ENCODE assay signal across 1 cellular context in the genomic region with DNA sequence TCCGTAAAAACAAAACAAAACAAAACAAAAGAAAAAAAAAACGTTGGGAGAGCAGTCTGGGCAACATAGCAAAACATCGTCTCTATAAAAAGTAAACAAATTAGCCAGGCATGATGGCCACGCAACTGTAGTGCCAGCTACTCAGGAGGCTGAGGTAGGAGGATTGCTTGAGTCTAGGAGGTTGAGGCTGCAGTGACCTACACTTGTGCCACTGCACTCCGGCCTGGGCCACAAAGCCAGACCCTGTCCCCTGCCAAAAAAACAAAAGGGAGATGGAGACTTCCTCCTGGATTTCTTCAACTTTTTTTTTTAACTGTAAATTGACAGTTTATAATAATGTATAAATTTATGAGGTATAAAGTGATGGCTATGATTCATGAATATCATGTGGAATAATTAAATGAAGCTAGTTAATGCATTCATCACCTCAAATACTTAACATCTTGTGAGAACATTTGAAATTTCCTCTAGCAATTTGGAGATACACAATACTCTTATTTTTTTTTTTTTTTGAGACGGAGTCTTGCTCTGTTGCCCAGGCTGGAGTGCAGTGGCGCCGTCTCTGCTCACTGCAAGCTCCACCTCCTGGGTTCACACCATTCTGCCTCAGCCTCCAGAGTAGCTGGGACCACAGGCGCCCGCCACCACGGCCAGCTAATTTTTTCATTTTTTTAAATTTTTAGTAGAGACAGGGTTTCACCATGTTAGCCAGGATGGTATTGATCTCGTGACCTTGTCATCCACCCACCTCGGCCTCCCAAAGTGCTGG.
TF ChIP-seq lines count a peak whose summit lies in the region.

No MANE protein-coding gene starts in this region.

TF ChIP-seq in GM12878, 131 proteins besides CTCF, POLR2A, EP300 and RAD21:
- no peak for TF ChIP-seq ZBED1 (IDR thresholded peaks at IDR 0.05; ENCODE audit: borderline replicate concordance)
- TF ChIP-seq SPI1 (IDR thresholded peaks at IDR 0.05; ENCODE audit: borderline replicate concordance, insufficient read depth, low read depth, low read length), result no peak
- TF ChIP-seq ZNF217 (IDR thresholded peaks at IDR 0.05), result no peak
- no peak for TF ChIP-seq MTA3 (IDR thresholded peaks at IDR 0.05; ENCODE audit: borderline replicate concordance, low read length)
- TF ChIP-seq TCF7 (IDR thresholded peaks at IDR 0.05; ENCODE audit: borderline replicate concordance), result no peak
- no peak for TF ChIP-seq SRF (IDR thresholded peaks at IDR 0.05; ENCODE audit: low read depth in 2 of 2, low read length in 2 of 2)
- TF ChIP-seq, protein P1, sequence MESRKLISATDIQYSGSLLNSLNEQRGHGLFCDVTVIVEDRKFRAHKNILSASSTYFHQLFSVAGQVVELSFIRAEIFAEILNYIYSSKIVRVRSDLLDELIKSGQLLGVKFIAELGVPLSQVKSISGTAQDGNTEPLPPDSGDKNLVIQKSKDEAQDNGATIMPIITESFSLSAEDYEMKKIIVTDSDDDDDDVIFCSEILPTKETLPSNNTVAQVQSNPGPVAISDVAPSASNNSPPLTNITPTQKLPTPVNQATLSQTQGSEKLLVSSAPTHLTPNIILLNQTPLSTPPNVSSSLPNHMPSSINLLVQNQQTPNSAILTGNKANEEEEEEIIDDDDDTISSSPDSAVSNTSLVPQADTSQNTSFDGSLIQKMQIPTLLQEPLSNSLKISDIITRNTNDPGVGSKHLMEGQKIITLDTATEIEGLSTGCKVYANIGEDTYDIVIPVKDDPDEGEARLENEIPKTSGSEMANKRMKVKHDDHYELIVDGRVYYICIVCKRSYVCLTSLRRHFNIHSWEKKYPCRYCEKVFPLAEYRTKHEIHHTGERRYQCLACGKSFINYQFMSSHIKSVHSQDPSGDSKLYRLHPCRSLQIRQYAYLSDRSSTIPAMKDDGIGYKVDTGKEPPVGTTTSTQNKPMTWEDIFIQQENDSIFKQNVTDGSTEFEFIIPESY (IDR thresholded peaks at IDR 0.05), result no peak
- TF ChIP-seq KLF5 (IDR thresholded peaks at IDR 0.05; ENCODE audit: partially characterized antibody), result no peak
- TF ChIP-seq CHD2 (IDR thresholded peaks at IDR 0.05; ENCODE audit: borderline replicate concordance, low read depth, low read length), result no peak
- TF ChIP-seq LARP7 (IDR thresholded peaks at IDR 0.05), result no peak
- TF ChIP-seq CBX5 (IDR thresholded peaks at IDR 0.05; ENCODE audit: low read depth), result no peak
- TF ChIP-seq, protein P2, sequence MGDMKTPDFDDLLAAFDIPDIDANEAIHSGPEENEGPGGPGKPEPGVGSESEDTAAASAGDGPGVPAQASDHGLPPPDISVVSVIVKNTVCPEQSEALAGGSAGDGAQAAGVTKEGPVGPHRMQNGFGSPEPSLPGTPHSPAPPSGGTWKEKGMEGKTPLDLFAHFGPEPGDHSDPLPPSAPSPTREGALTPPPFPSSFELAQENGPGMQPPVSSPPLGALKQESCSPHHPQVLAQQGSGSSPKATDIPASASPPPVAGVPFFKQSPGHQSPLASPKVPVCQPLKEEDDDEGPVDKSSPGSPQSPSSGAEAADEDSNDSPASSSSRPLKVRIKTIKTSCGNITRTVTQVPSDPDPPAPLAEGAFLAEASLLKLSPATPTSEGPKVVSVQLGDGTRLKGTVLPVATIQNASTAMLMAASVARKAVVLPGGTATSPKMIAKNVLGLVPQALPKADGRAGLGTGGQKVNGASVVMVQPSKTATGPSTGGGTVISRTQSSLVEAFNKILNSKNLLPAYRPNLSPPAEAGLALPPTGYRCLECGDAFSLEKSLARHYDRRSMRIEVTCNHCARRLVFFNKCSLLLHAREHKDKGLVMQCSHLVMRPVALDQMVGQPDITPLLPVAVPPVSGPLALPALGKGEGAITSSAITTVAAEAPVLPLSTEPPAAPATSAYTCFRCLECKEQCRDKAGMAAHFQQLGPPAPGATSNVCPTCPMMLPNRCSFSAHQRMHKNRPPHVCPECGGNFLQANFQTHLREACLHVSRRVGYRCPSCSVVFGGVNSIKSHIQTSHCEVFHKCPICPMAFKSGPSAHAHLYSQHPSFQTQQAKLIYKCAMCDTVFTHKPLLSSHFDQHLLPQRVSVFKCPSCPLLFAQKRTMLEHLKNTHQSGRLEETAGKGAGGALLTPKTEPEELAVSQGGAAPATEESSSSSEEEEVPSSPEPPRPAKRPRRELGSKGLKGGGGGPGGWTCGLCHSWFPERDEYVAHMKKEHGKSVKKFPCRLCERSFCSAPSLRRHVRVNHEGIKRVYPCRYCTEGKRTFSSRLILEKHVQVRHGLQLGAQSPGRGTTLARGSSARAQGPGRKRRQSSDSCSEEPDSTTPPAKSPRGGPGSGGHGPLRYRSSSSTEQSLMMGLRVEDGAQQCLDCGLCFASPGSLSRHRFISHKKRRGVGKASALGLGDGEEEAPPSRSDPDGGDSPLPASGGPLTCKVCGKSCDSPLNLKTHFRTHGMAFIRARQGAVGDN (IDR thresholded peaks at IDR 0.05), result no peak
